In genomic region chr12:67141405-67142018, GRCh38 we compare ENCODE assay signal across 23 cellular contexts.
DNase-seq lines count a peak whose midpoint lies in the region; ATAC-seq lines count a peak whose summit lies in the region.
"Had no signal": no experiment of that assay in that cellular context is flagged by ENCODE, and none has a peak within 500 bp of the region (broad histone marks: within the 10 kb centered on the region; RNA-seq: fewer than 3 reads in every experiment).

No MANE protein-coding gene starts in this region.

- ATAC-seq in GM21786 (IDR thresholded peaks at IDR 0.05; ENCODE audit: unreplicated experiment) (no peak), HG02852 (IDR thresholded peaks at IDR 0.05; ENCODE audit: unreplicated experiment) (no peak)
- ATAC-seq: HCT116, right lobe of liver had no signal

- peak; percentile 38 for DNase-seq in NCI-H2107 treated with DMSO at 0.1 percent for 48 hours (lab: John Stamatoyannopoulos, UW; ENCODE audit: unreplicated experiment)
- DNase-seq in NCI-H2107 (lab: John Stamatoyannopoulos, UW), result no peak
- DNase-seq in stimulated activated CD4-positive, alpha-beta T cell treated with anti-CD3 and anti-CD28 coated beads, Interleukin-1b, Interleukin-23, amount 100 ng/mL, for 48 hours, result peak; percentile 34
- DNase-seq in stimulated activated CD4-positive, alpha-beta T cell treated with anti-CD3 and anti-CD28 coated beads, Interleukin-4, amount 100 ng/mL, for 1 hour, result no peak
- DNase-seq in kidney tubule cell (ENCODE audit: low spot score), result peak; percentile 2
- no peak for DNase-seq in C1 segment of cervical spinal cord (lab: John Stamatoyannopoulos, UW)
- DNase-seq: 8988T; activated CD8-positive, alpha-beta memory T cell treated with anti-CD3 and anti-CD28 coated beads for 24 hours; activated gamma-delta T cell treated with Interleukin-2 at 50 U/mL for 16 hours; adrenal gland; Caco-2; DMS79; IMR-90; NCI-H2227 treated with DMSO at 0.1 percent for 48 hours; NCI-H526; PC-9; right lobe of liver; spleen; stimulated activated CD4-positive, alpha-beta T cell treated with anti-CD3 and anti-CD28 coated beads, Interleukin-4, amount 100 ng/mL, for 24 hours; substantia nigra had no signal

Comparison
In these comparisons a context has a peak if more than half of its experiments do, and no peak if none do; other contexts are left out.
1. DNase-seq: peak in NCI-H2107 treated with DMSO at 0.1 percent for 48 hours (single experiment), stimulated activated CD4-positive, alpha-beta T cell treated with anti-CD3 and anti-CD28 coated beads, Interleukin-1b, Interleukin-23, amount 100 ng/mL, for 48 hours (single experiment) and kidney tubule cell (single experiment); none in NCI-H2107 (single experiment), stimulated activated CD4-positive, alpha-beta T cell treated with anti-CD3 and anti-CD28 coated beads, Interleukin-4, amount 100 ng/mL, for 1 hour (single experiment) and C1 segment of cervical spinal cord (0 of 14).